17 cellular contexts compared by ENCODE assay signal in genomic region chr6:25331085-25331685, GRCh38. TPM values are rescaled to one million over a fixed set of nuclear protein-coding genes. Genes with fewer than 3 reads are reported as not detected.
DNase-seq lines count a peak whose midpoint lies in the region; ATAC-seq lines count a peak whose summit lies in the region.
"Had no signal": no experiment of that assay in that cellular context is flagged by ENCODE, and none has a peak within 500 bp of the region (broad histone marks: within the 10 kb centered on the region; RNA-seq: fewer than 3 reads in every experiment).

No MANE protein-coding gene starts in this region.

- H3K4me3 ChIP-seq in adipocyte (ENCODE audit: low read length), result peak overlapping the region; percentile 39
- H3K4me3 ChIP-seq in trophoblast cell (ENCODE audit: low read depth, low read length), result no peak overlapping the region
- H3K4me3 ChIP-seq: body of pancreas had no signal

- no peak overlapping the region for H2BK12ac ChIP-seq in trophoblast cell (ENCODE audit: low read length)

- no peaks in the 10 kb centered on the region for H3K36me3 Mint-ChIP-seq in activated CD4-positive, alpha-beta T cell treated with anti-CD3 and anti-CD28 coated beads for 36 hours (ENCODE audit: low read depth)

- no peak overlapping the region for H3K14ac ChIP-seq in trophoblast cell (ENCODE audit: low read length)

- intact Hi-C loops in activated CD4-positive, alpha-beta T cell treated with anti-CD3 and anti-CD28 coated beads for 36 hours (cut with DNase I, micrococcal nuclease), result no loop called here

- H2BK5ac ChIP-seq in trophoblast cell (ENCODE audit: low read depth, low read length, poor library complexity), result no peak overlapping the region

- H3K4me2 ChIP-seq in trophoblast cell (ENCODE audit: low read length), result no peak overlapping the region

- no peaks in the 10 kb centered on the region for H3K27me3 Mint-ChIP-seq in activated CD4-positive, alpha-beta T cell treated with anti-CD3 and anti-CD28 coated beads for 36 hours

- no peak overlapping the region for H4K8ac ChIP-seq in trophoblast cell (ENCODE audit: low read depth, low read length)

- H3K4me1 Mint-ChIP-seq in activated CD4-positive, alpha-beta T cell treated with anti-CD3 and anti-CD28 coated beads for 36 hours, result peaks cover 10% of the 10 kb centered on the region

- no peaks in the 10 kb centered on the region for H3K36me3 ChIP-seq in adipocyte (ENCODE audit: control insufficient read depth, insufficient read depth, low read length, severe bottlenecking)
- H3K36me3 ChIP-seq in trophoblast cell (ENCODE audit: control insufficient read depth in 1 of 2, insufficient read depth in 2 of 2, low read length in 2 of 2), result no peaks in the 10 kb centered on the region

- no peaks in the 10 kb centered on the region for H3K27me3 ChIP-seq in adipocyte (replicated peaks; ENCODE audit: control insufficient read depth, insufficient read depth, low read length)
- H3K27me3 ChIP-seq in trophoblast cell (ENCODE audit: insufficient read depth, low read length), result no peaks in the 10 kb centered on the region
- H3K27me3 ChIP-seq: body of pancreas had no signal

- CTCF ChIA-PET in activated CD4-positive, alpha-beta T cell treated with anti-CD3 and anti-CD28 coated beads for 36 hours (lab: Charles Lee), result interaction anchor here (1.9 kb wide), 1 partner anchor 9 kb away, joined by 6 read pairs; no protein-coding TSS in a partner anchor

- H2BK120ac ChIP-seq in trophoblast cell (ENCODE audit: insufficient read depth, low read length, poor library complexity), result no peak overlapping the region

- no peaks in the 10 kb centered on the region for H3K79me2 ChIP-seq in trophoblast cell (ENCODE audit: control insufficient read depth, insufficient read depth, low read length, poor library complexity)

- no peaks in the 10 kb centered on the region for H3K9me3 Mint-ChIP-seq in activated CD4-positive, alpha-beta T cell treated with anti-CD3 and anti-CD28 coated beads for 36 hours (ENCODE audit: low read depth)

- WGBS in trophoblast cell (ENCODE audit: extremely low coverage, insufficient coverage, insufficient read length), result no CpG with 5 or more reads among the region's 5 CpGs

- H3K4me1 ChIP-seq in adipocyte (ENCODE audit: control insufficient read depth, insufficient read depth, low read length), result peaks cover 34% of the 10 kb centered on the region
- H3K4me1 ChIP-seq in trophoblast cell (ENCODE audit: control insufficient read depth in 1 of 2, insufficient read depth in 2 of 2, low read length in 2 of 2), result peaks cover 2 to 5% of the 10 kb centered on the region in 2 experiments

- no peak overlapping the region for H3K27ac Mint-ChIP-seq in activated CD4-positive, alpha-beta T cell treated with anti-CD3 and anti-CD28 coated beads for 36 hours

- no peak overlapping the region for H3K23ac ChIP-seq in trophoblast cell (ENCODE audit: low read length)

- no peak overlapping the region for H4K91ac ChIP-seq in trophoblast cell (ENCODE audit: low read depth, low read length)

- H3K9ac ChIP-seq in adipocyte (ENCODE audit: low read length) (peak overlapping the region; percentile 11), trophoblast cell (ENCODE audit: low read length) (no peak overlapping the region)

- POLR2A ChIA-PET in activated CD4-positive, alpha-beta T cell treated with anti-CD3 and anti-CD28 coated beads for 36 hours (lab: Charles Lee), result no interaction called here

- H3K9me3 ChIP-seq in adipocyte (ENCODE audit: control insufficient read depth, low read length), result no peaks in the 10 kb centered on the region
- no peaks in the 10 kb centered on the region for H3K9me3 ChIP-seq in trophoblast cell (ENCODE audit: insufficient read depth, low read depth, low read length)
- H3K9me3 ChIP-seq: body of pancreas had no signal

- no peak overlapping the region for H2AK5ac ChIP-seq in trophoblast cell (ENCODE audit: low read length)

- H2AFZ ChIP-seq in trophoblast cell (ENCODE audit: insufficient read depth, low read length, poor library complexity), result no peak overlapping the region

- no peak overlapping the region for H3K27ac ChIP-seq in trophoblast cell (ENCODE audit: low read depth, low read length)
- H3K27ac ChIP-seq: body of pancreas had no signal

- H3K79me1 ChIP-seq in trophoblast cell (ENCODE audit: low read length), result no peaks in the 10 kb centered on the region

- no peak overlapping the region for H3K18ac ChIP-seq in trophoblast cell (ENCODE audit: low read length)

- no peak overlapping the region for H4K12ac ChIP-seq in trophoblast cell (ENCODE audit: low read depth, low read length)

- no peak for ATAC-seq in activated CD4-positive, alpha-beta T cell treated with anti-CD3 and anti-CD28 coated beads for 36 hours
- ATAC-seq: body of pancreas; HCT116; left lobe of liver; stimulated activated naive CD8-positive, alpha-beta T cell treated with anti-CD3 and anti-CD28 coated beads, Interleukin-15, Interleukin-2, amounts not matched to agents 100 U/mL and 50 U/mL, for 24 hours had no signal

- DNase-seq in NCI-H2227 (lab: John Stamatoyannopoulos, UW; ENCODE audit: unreplicated experiment) (peak; percentile 24), NCI-H2227 treated with DMSO at 0.1 percent for 48 hours (lab: John Stamatoyannopoulos, UW) (no peak), M059J (ENCODE audit: low read depth) (peak; percentile 9), adipocyte (ENCODE audit: low read depth) (no peak), trophoblast cell (no peak), iPS-NIHi11 (ENCODE audit: low spot score) (no peak), cerebellar cortex (ENCODE audit: low spot score) (no peak)
- DNase-seq in activated CD4-positive, alpha-beta T cell treated with anti-CD3 and anti-CD28 coated beads for 36 hours, result no peak
- DNase-seq: ACHN; activated CD4-positive, alpha-beta T cell treated with anti-CD3 and anti-CD28 coated beads for 48 hours; activated naive CD4-positive, alpha-beta T cell treated with anti-CD3 and anti-CD28 coated beads, Interleukin-2, amount 50 U/mL, for 16 hours; body of pancreas; GDM1; SHP77 treated with DMSO at 0.1 percent for 48 hours; stimulated activated naive CD8-positive, alpha-beta T cell treated with anti-CD3 and anti-CD28 coated beads, Interleukin-15, Interleukin-2, amounts not matched to agents 100 U/mL and 50 U/mL, for 24 hours had no signal

- no peak overlapping the region for H3K4me3 Mint-ChIP-seq in activated CD4-positive, alpha-beta T cell treated with anti-CD3 and anti-CD28 coated beads for 36 hours

- H3K4ac ChIP-seq in trophoblast cell (ENCODE audit: low read depth, low read length), result peak overlapping the region; percentile 48

RNA-seq across cellular contexts. Expression of gene CARMIL1, which starts 52.0 kb away (rescaled TPM):
- 13.9 and 20.3 TPM in 2 replicates for total RNA-seq in M059J (2014; rRNA removed; shearing (Covaris generic))
- polyA plus RNA-seq in trophoblast cell (2013), result 14.3 and 14.6 TPM in 2 replicates
- 1 to 10 TPM; 4.5 to 4.9 TPM for total RNA-seq in activated CD4-positive, alpha-beta T cell treated with anti-CD3 and anti-CD28 coated beads for 36 hours

Comparison
In these comparisons a context has a peak if more than half of its experiments do, and no peak if none do; other contexts are left out.
1. DNase-seq: peak in NCI-H2227 (single experiment) and M059J (single experiment); none in NCI-H2227 treated with DMSO at 0.1 percent for 48 hours (single experiment), adipocyte (single experiment), trophoblast cell (0 of 2), iPS-NIHi11 (single experiment), cerebellar cortex (single experiment) and activated CD4-positive, alpha-beta T cell treated with anti-CD3 and anti-CD28 coated beads for 36 hours (single experiment).